8 cellular contexts compared by ENCODE assay signal in the genomic region with DNA sequence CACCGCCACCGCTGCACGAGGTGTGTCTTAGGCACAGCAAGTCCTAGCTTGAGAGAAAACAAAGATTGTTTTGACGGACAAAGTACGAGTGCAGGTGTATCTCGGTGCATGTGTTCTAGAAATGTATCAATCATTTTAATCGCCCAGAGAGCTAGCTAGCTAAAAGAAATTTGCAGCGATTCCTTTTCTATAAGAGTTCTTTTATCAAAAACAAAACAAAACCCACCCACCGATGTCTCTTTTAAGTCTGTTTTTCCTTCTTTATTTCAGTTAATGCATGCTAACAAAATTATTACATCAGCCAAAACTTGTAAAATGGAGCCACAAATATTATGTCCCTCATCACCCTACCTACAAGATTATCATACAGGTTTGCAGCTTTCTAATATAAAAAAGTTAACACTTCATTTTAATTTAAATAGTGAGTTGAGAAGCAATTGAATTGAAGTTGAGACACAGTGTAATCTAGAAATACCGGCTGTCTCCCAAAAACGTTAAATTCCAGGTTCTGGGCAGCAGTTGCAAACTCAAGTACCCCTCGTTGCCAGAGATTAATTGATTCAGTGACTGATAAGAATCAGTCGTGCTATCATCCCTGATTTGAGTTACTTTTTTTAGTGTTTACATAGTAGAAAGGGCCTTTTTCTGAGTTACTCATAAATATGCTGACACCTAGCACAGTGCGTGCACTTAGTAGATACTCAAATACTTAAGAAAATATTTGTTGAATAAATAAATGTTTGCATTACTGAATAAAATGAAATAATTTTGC. TPM values are rescaled to one million over a fixed set of nuclear protein-coding genes. Genes with fewer than 3 reads are reported as not detected.
A peak's percentile ranks its signal among the peaks of the same experiment; 100 is the strongest.
DNase-seq lines count a peak whose midpoint lies in the region; ATAC-seq and TF ChIP-seq lines count a peak whose summit lies in the region.

No MANE protein-coding gene starts in this region.

- peaks cover 31% of the 10 kb centered on the region for H3K4me1 Mint-ChIP-seq in neural crest cell

- H3K4me3 ChIP-seq in GM12864 (ENCODE audit: low read depth, low read length) (peak overlapping the region; percentile 77), dorsolateral prefrontal cortex (peak overlapping the region; percentile 55 to 87 (median 75))

- peaks cover 0 to 57% (median 8%) of the 10 kb centered on the region in 45 donors for H3K27me3 ChIP-seq in dorsolateral prefrontal cortex

- TF ChIP-seq CTCF in GM12864 (IDR thresholded peaks at IDR 0.05; ENCODE audit: low read depth, low read length, missing control alignments) (no peak), dorsolateral prefrontal cortex (IDR thresholded peaks at IDR 0.05 in 54 of 56, conservative IDR thresholded peaks at IDR 0.05 in 2 of 56; ENCODE audit: low read depth in 1 of 56, partially characterized antibody in 56 of 56) (no peak), neural crest cell (conservative IDR thresholded peaks at IDR 0.05) (no peak)

- peak overlapping the region; percentile 95 for H3K4me3 Mint-ChIP-seq in neural crest cell

- peaks cover 39% of the 10 kb centered on the region for H3K27me3 Mint-ChIP-seq in neural crest cell (ENCODE audit: low read depth)

- no peak for DNase-seq in GM12864 (ENCODE audit: low read depth)
- DNase-seq in dorsolateral prefrontal cortex: no peak
- DNase-seq in neural crest cell (ENCODE audit: low read depth, low spot score): no peak
- no peak for DNase-seq in NCI-H146 treated with DMSO at 0.1 percent for 48 hours (lab: John Stamatoyannopoulos, UW; ENCODE audit: unreplicated experiment)
- DNase-seq in NK-92 (lab: John Stamatoyannopoulos, UW; ENCODE audit: unreplicated experiment): no peak

- no peak for ATAC-seq in HG03442 (IDR thresholded peaks at IDR 0.05; ENCODE audit: unreplicated experiment)
- ATAC-seq in HG02981 (IDR thresholded peaks at IDR 0.05; ENCODE audit: unreplicated experiment): no peak

- H3K36me3 Mint-ChIP-seq in neural crest cell (ENCODE audit: low read depth): no peaks in the 10 kb centered on the region

- H3K9me3 Mint-ChIP-seq in neural crest cell: no peaks in the 10 kb centered on the region

- peak overlapping the region; percentile 67 for H3K27ac Mint-ChIP-seq in neural crest cell (ENCODE audit: unreplicated experiment)

- intact Hi-C loops in dorsolateral prefrontal cortex (cut with DNase I): no loop called here

- TF ChIP-seq EP300 in Ishikawa (IDR thresholded peaks at IDR 0.05; ENCODE audit: borderline replicate concordance): no peak

- no peak for TF ChIP-seq RAD21 in Ishikawa (IDR thresholded peaks at IDR 0.05; ENCODE audit: low read depth)

- peak overlapping the region in 11 of 59 donors; percentile 67 to 88 (median 80) for H3K27ac ChIP-seq in dorsolateral prefrontal cortex

TF ChIP-seq in Ishikawa, 13 proteins besides CTCF, POLR2A, EP300 and RAD21:
- TF ChIP-seq CEBPB (IDR thresholded peaks at IDR 0.05) (no peak), EGR1 (IDR thresholded peaks at IDR 0.05) (no peak), CREB1 (IDR thresholded peaks at IDR 0.05; ENCODE audit: low read depth) (no peak), YY1 (IDR thresholded peaks at IDR 0.05; ENCODE audit: low read depth) (no peak), FOXM1 (IDR thresholded peaks at IDR 0.05; ENCODE audit: borderline replicate concordance, low read depth) (no peak)
- TF ChIP-seq, protein P1, sequence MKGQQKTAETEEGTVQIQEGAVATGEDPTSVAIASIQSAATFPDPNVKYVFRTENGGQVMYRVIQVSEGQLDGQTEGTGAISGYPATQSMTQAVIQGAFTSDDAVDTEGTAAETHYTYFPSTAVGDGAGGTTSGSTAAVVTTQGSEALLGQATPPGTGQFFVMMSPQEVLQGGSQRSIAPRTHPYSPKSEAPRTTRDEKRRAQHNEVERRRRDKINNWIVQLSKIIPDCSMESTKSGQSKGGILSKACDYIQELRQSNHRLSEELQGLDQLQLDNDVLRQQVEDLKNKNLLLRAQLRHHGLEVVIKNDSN (IDR thresholded peaks at IDR 0.05): no peak
- TF ChIP-seq, protein P2, sequence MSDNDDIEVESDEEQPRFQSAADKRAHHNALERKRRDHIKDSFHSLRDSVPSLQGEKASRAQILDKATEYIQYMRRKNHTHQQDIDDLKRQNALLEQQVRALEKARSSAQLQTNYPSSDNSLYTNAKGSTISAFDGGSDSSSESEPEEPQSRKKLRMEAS (IDR thresholded peaks at IDR 0.05): peak; percentile 55; the same call in 1 of the 2 replicates
- TF ChIP-seq, protein P3, sequence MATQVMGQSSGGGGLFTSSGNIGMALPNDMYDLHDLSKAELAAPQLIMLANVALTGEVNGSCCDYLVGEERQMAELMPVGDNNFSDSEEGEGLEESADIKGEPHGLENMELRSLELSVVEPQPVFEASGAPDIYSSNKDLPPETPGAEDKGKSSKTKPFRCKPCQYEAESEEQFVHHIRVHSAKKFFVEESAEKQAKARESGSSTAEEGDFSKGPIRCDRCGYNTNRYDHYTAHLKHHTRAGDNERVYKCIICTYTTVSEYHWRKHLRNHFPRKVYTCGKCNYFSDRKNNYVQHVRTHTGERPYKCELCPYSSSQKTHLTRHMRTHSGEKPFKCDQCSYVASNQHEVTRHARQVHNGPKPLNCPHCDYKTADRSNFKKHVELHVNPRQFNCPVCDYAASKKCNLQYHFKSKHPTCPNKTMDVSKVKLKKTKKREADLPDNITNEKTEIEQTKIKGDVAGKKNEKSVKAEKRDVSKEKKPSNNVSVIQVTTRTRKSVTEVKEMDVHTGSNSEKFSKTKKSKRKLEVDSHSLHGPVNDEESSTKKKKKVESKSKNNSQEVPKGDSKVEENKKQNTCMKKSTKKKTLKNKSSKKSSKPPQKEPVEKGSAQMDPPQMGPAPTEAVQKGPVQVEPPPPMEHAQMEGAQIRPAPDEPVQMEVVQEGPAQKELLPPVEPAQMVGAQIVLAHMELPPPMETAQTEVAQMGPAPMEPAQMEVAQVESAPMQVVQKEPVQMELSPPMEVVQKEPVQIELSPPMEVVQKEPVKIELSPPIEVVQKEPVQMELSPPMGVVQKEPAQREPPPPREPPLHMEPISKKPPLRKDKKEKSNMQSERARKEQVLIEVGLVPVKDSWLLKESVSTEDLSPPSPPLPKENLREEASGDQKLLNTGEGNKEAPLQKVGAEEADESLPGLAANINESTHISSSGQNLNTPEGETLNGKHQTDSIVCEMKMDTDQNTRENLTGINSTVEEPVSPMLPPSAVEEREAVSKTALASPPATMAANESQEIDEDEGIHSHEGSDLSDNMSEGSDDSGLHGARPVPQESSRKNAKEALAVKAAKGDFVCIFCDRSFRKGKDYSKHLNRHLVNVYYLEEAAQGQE (IDR thresholded peaks at IDR 0.05; ENCODE audit: low read depth): no peak

RNA-seq across cellular contexts. Expression of a gene that starts 1.5 kb away (rescaled TPM):
- total RNA-seq in dorsolateral prefrontal cortex: 1 to 10 TPM; 3.4 to 9.4 (median 6.4) TPM
- total RNA-seq in neural crest cell: 5.9 and 6.0 TPM in 2 replicates

RNA-seq across cellular contexts. Expression of a gene that starts 57.2 kb away (rescaled TPM):
- 10 to 100 TPM; 28.8 to 59.4 (median 45.6) TPM for total RNA-seq in dorsolateral prefrontal cortex
- total RNA-seq in neural crest cell: 30.9 and 37.3 TPM in 2 replicates
